1 cellular context compared by ENCODE assay signal in the genomic region with DNA sequence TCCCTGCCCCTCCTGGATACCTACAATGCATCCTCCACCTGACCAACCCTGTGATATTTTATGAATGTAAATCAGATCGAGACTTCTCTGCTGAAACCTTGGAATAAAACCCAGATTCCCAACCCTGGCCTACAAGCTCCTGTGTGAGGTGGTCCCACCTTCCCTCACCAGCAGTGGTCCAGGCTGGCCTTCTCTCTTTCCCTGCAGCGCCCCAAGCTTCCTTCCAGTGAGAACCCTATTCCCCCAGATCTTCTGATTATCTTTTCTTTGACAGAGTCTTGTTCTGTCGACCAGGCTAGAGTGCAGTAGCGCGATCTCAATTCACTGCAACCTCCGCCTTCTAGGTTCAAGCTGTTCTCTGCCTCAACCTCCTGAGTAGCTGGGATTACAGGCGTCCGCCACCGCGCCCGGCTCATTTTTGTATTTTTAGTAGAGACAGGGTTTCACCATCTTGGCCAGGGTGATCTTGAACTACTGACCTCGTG.
TF ChIP-seq lines count a peak whose summit lies in the region.

No MANE protein-coding gene starts in this region.

TF ChIP-seq in GM12878, 131 proteins besides CTCF, POLR2A, EP300 and RAD21:
- TF ChIP-seq GABPA (IDR thresholded peaks at IDR 0.05; ENCODE audit: low read depth): no peak
- peak; percentile 4; the same call in 1 of the 2 replicates for TF ChIP-seq FOXK2 (IDR thresholded peaks at IDR 0.05)
- TF ChIP-seq, protein P1, sequence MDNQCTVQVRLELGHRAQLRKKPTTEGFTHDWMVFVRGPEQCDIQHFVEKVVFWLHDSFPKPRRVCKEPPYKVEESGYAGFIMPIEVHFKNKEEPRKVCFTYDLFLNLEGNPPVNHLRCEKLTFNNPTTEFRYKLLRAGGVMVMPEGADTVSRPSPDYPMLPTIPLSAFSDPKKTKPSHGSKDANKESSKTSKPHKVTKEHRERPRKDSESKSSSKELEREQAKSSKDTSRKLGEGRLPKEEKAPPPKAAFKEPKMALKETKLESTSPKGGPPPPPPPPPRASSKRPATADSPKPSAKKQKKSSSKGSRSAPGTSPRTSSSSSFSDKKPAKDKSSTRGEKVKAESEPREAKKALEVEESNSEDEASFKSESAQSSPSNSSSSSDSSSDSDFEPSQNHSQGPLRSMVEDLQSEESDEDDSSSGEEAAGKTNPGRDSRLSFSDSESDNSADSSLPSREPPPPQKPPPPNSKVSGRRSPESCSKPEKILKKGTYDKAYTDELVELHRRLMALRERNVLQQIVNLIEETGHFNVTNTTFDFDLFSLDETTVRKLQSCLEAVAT (IDR thresholded peaks at IDR 0.05): 0 out of 2 replicates have a peak, but pooled peaks have one; percentile 12
